7 cellular contexts compared by ENCODE assay signal in the genomic region with DNA sequence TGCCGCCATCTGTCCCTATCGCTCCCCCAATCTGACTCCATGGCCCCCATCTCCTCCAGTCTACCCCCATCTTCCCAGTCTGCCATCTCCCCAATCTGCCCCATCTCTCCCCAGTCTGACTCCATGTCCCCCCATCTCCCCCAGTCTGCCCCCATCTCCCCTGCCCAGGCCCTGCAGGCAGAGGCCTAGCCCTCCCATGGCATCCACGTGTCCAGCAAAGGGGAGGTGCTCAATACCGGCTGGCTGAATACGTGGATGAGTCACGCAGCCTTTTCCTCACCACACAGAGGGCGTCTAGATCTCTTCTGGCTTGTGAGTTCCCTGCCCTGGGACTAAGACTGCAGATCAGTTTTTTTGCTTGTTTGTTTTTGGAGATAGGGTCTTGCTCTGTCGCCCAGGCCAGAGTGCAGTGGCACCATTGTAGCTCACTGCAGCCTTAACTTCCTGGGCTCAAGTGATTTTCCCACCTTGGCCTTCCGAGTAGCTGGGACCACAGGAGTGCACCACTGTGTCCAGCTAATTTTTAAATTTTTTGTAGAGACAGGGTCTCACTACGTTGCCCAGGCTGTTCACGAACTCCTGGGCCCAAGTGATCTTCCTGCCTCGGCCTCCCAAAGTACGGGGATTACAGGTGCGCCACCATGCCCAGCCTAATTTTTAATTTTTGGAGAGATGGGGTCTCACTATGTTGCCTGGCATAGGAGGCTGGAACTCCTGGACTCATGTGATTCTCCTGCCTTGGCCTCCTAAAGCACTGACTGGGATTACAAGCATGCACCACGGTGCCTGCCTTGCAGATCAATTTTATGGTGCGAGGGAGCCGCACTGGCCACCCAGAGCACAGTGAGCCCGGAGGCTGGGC. TPM values are rescaled to one million over a fixed set of nuclear protein-coding genes. Genes with fewer than 3 reads are reported as not detected.
DNase-seq lines count a peak whose midpoint lies in the region; ATAC-seq, FAIRE-seq and TF ChIP-seq lines count a peak whose summit lies in the region.

No MANE protein-coding gene starts in this region.

- H3K4me3 ChIP-seq in NB4 (ENCODE audit: low read depth, low read length) = peak overlapping the region; percentile 59
- peak overlapping the region; percentile 39 for H3K4me3 ChIP-seq in iPS-18a (ENCODE audit: low read length)
- H3K4me3 ChIP-seq in gastrocnemius medialis = peak overlapping the region; percentile 62 to 91 (median 74)

- H3K9me3 ChIP-seq in iPS-18a (ENCODE audit: control insufficient read depth, low read depth, low read length) = no peaks in the 10 kb centered on the region
- no peaks in the 10 kb centered on the region for H3K9me3 ChIP-seq in gastrocnemius medialis

- ATAC-seq in gastrocnemius medialis (peak; percentile 95), HG02588 (IDR thresholded peaks at IDR 0.05; ENCODE audit: unreplicated experiment) (no peak)

- H3K4me1 ChIP-seq in iPS-18a (ENCODE audit: control insufficient read depth, low read depth, low read length) (no peaks in the 10 kb centered on the region), gastrocnemius medialis (peaks cover 18 to 26% of the 10 kb centered on the region in 2 donors)

- FAIRE-seq in GM12891 (lab: Jason Lieb, UNC) = peak; percentile 99

- H3K27me3 ChIP-seq in iPS-18a (ENCODE audit: control insufficient read depth, insufficient read depth, low read length) (peaks cover 9% of the 10 kb centered on the region), gastrocnemius medialis (no peaks in the 10 kb centered on the region)

- TF ChIP-seq POLR2A in GM12891 (IDR thresholded peaks at IDR 0.05; ENCODE audit: low read depth, low read length) (peak; percentile 49; the same call in 1 of the 2 replicates), NB4 (IDR thresholded peaks at IDR 0.05; ENCODE audit: extremely low read depth, insufficient read length) (peak; percentile 38), gastrocnemius medialis (IDR thresholded peaks at IDR 0.05) (no peak)

- H3K36me3 ChIP-seq in iPS-18a (ENCODE audit: control insufficient read depth, low read depth, low read length) (peaks cover 4% of the 10 kb centered on the region), gastrocnemius medialis (no peaks in the 10 kb centered on the region)

- DNase-seq in GM12891 (ENCODE audit: insufficient read length, low spot score) (peak; percentile 87), NB4 (ENCODE audit: low read depth) (peak; percentile 98), UCSD-AML1 (lab: John Stamatoyannopoulos, UW; ENCODE audit: unreplicated experiment) (peak; percentile 57), T47D (ENCODE audit: low read depth in 1 of 2, low spot score in 1 of 2) (peak; percentile 94 to 99), gastrocnemius medialis (peak; percentile 85 to 92)

- TF ChIP-seq CTCF in NB4 (IDR thresholded peaks at IDR 0.05; ENCODE audit: low read depth, low read length) (no peak), gastrocnemius medialis (IDR thresholded peaks at IDR 0.05 in 4 of 5, conservative IDR thresholded peaks at IDR 0.05 in 1 of 5) (no peak)

- in situ Hi-C loops in T47D (cut with HindIII; ENCODE audit: low pct_unique_long_range_greater_than_20kb, low sequenced_read_pairs) = no loop called here
- in situ Hi-C loops in gastrocnemius medialis (cut with MboI; ENCODE audit: low sequenced_read_pairs in 4 of 4) = no loop called here

- H3K27ac ChIP-seq in iPS-18a (ENCODE audit: low read length) (no peak overlapping the region), gastrocnemius medialis (peak overlapping the region; percentile 93 to 98 (median 97))

- H3K9ac ChIP-seq in iPS-18a (ENCODE audit: low read length) = peak overlapping the region; percentile 48

- intact Hi-C loops in gastrocnemius medialis (cut with DNase I; ENCODE audit: low total_unique reads) = loop anchor here (1.0 to 5.0 kb wide), 3 partner anchors 15 to 152 kb away; a partner anchor contains a TSS

TF ChIP-seq in GM12891, 5 proteins besides CTCF, POLR2A, EP300 and RAD21:
- TF ChIP-seq PAX5 (IDR thresholded peaks at IDR 0.05; ENCODE audit: insufficient read depth, low read length, severe bottlenecking) (no peak), POLR2AphosphoS5 (IDR thresholded peaks at IDR 0.05; ENCODE audit: low read depth, low read length) (no peak), TAF1 (IDR thresholded peaks at IDR 0.05; ENCODE audit: low read depth, low read length) (no peak), SPI1 (IDR thresholded peaks at IDR 0.05; ENCODE audit: low read depth, low read length) (no peak), POU2F2 (IDR thresholded peaks at IDR 0.05; ENCODE audit: low read depth, low read length) (no peak)
TF ChIP-seq in GM12891: peak in this region for 0.

RNA-seq across cellular contexts. Expression of a gene that starts 15.3 kb away (rescaled TPM):
- 3.0 TPM for polyA plus RNA-seq in GM12891 (2012; ENCODE audit: low read depth, missing spikeins)
- total RNA-seq in gastrocnemius medialis = 10 to 100 TPM; 23.3 to 43.8 (median 29.5) TPM

RNA-seq across cellular contexts. Expression of a gene that starts 46.0 kb away (rescaled TPM):
- not detected for polyA plus RNA-seq in GM12891 (2012; ENCODE audit: low read depth, missing spikeins)
- not detected for total RNA-seq in gastrocnemius medialis

RNA-seq across cellular contexts. Expression of a gene that starts 53.7 kb away (rescaled TPM):
- 6.2 TPM for polyA plus RNA-seq in GM12891 (2012; ENCODE audit: low read depth, missing spikeins)
- total RNA-seq in gastrocnemius medialis = 1 to 10 TPM; 4.7 to 6.5 (median 5.2) TPM

RNA-seq across cellular contexts. Expression of a gene that starts 58.9 kb away (rescaled TPM):
- polyA plus RNA-seq in GM12891 (2012; ENCODE audit: low read depth, missing spikeins) = 6.5 TPM
- 1 to 10 TPM in 3 of 4 donors, under 1 TPM in 1; 0.92 to 3.2 (median 2.1) TPM for total RNA-seq in gastrocnemius medialis

Comparison
In these comparisons a context has a peak if more than half of its experiments do, and no peak if none do; other contexts are left out.
1. POLR2A ChIP-seq: peak in GM12891 (single experiment) and NB4 (single experiment); none in gastrocnemius medialis (0 of 2).
2. Peak in every context shown above with its lines, with median percentiles within 50 percentile points of each other: DNase-seq and H3K4me3 ChIP-seq.